In genomic region chr6:82246802-82247633, GRCh38 we compare ENCODE assay signal across 7 cellular contexts. TPM values are rescaled to one million over a fixed set of nuclear protein-coding genes. Genes with fewer than 3 reads are reported as not detected.
DNase-seq lines count a peak whose midpoint lies in the region; ATAC-seq and TF ChIP-seq lines count a peak whose summit lies in the region.

No MANE protein-coding gene starts in this region.

- no peaks in the 10 kb centered on the region for H4K20me1 ChIP-seq in OCI-LY7 (ENCODE audit: insufficient read depth, low read length)

- peak overlapping the region; percentile 40 for H3K27ac ChIP-seq in OCI-LY7 (ENCODE audit: low read depth, low read length, poor library complexity, severe bottlenecking)
- peak overlapping the region; percentile 96 to 97 (median 96) for H3K27ac ChIP-seq in body of pancreas
- peak overlapping the region; percentile 89 to 98 (median 92) for H3K27ac ChIP-seq in gastrocnemius medialis

- H3K4me3 ChIP-seq in OCI-LY7 (ENCODE audit: low read depth, low read length, poor library complexity, severe bottlenecking) (peak overlapping the region; percentile 86), body of pancreas (peak overlapping the region; percentile 53 to 99), iPS-15b (ENCODE audit: low read depth, low read length) (peak overlapping the region; percentile 90), gastrocnemius medialis (peak overlapping the region; percentile 79 to 98 (median 86))

- intact Hi-C loops in OCI-LY7 (cut with micrococcal nuclease; ENCODE audit: unreplicated experiment), result loop anchor here (2.0 to 5.0 kb wide), 3 partner anchors 16 to 945 kb away; partner anchors contain the start of genes DOP1A, PGM3, RWDD2A and UBE3D
- intact Hi-C loops in body of pancreas (cut with DNase I), result no loop called here
- intact Hi-C loops in gastrocnemius medialis (cut with DNase I; ENCODE audit: low total_unique reads), result loop anchor here (5.0 to 10.0 kb wide), 2 partner anchors 495 to 948 kb away; partner anchors contain the start of genes PGM3, RWDD2A and TENT5A

- H2AFZ ChIP-seq in OCI-LY7 (ENCODE audit: low read length), result peak overlapping the region; percentile 95

- ATAC-seq in GM19438 (IDR thresholded peaks at IDR 0.05; ENCODE audit: low read depth, unreplicated experiment) (peak; percentile 38), HG03442 (IDR thresholded peaks at IDR 0.05; ENCODE audit: unreplicated experiment) (peak; percentile 44), body of pancreas (peak; percentile 57), gastrocnemius medialis (peak; percentile 63 to 72)

- POLR2A ChIA-PET in OCI-LY7 (lab: Charles Lee), result interaction anchor here (1.3 to 1.8 kb wide), 4 partner anchors 9 to 821 kb away, joined by 4 to 10 read pairs (median 6); partner anchors contain the start of genes DOP1A and UBE3D

- DNase-seq in ELF-1 (ENCODE audit: low read depth, low spot score) (peak; percentile 79), OCI-LY7 (ENCODE audit: low spot score) (peak; percentile 63), body of pancreas (peak; percentile 59 to 66 (median 62)), gastrocnemius medialis (peak; percentile 24 to 62)

- in situ Hi-C loops in gastrocnemius medialis (cut with MboI; ENCODE audit: low sequenced_read_pairs in 4 of 4), result loop anchor here in 2 of 4 donors (10.0 to 25.0 kb wide), 2 partner anchors 808 to 940 kb away; partner anchors contain the start of genes PGM3 (in 1 of the 2) and RWDD2A (in 1 of the 2)

- H3K9me3 ChIP-seq in OCI-LY7 (ENCODE audit: low read length), result no peaks in the 10 kb centered on the region
- H3K9me3 ChIP-seq in body of pancreas, result no peaks in the 10 kb centered on the region
- H3K9me3 ChIP-seq in iPS-15b (ENCODE audit: control insufficient read depth, insufficient read depth, low read length), result no peaks in the 10 kb centered on the region
- H3K9me3 ChIP-seq in gastrocnemius medialis, result no peaks in the 10 kb centered on the region

- TF ChIP-seq CTCF in OCI-LY7 (conservative IDR thresholded peaks at IDR 0.05; ENCODE audit: low read length) (no peak), body of pancreas (IDR thresholded peaks at IDR 0.05) (peak in 1 of 7 experiments; percentile 4), gastrocnemius medialis (IDR thresholded peaks at IDR 0.05 in 4 of 5, conservative IDR thresholded peaks at IDR 0.05 in 1 of 5) (no peak)

- no peaks in the 10 kb centered on the region for H3K9me2 ChIP-seq in OCI-LY7 (ENCODE audit: insufficient read depth, low read length)

- peak overlapping the region; percentile 82 for H3K4me2 ChIP-seq in OCI-LY7 (ENCODE audit: low read length)

- CTCF ChIA-PET in OCI-LY7 (lab: Charles Lee; ENCODE audit: unreplicated experiment), result no interaction called here

- 1 to 3% methylated on average over 9 to 41 of the region's 42 CpGs for WGBS in body of pancreas, 2 donors

- H3K9ac ChIP-seq in iPS-15b (ENCODE audit: low read depth, low read length), result peak overlapping the region; percentile 86

- TSS peak; percentile 51 for BruUV-seq in OCI-LY7 (replicated peaks; lab: Mats Ljungman, UMichigan)

- TF ChIP-seq POLR2A in body of pancreas (IDR thresholded peaks at IDR 0.05) (no peak), gastrocnemius medialis (IDR thresholded peaks at IDR 0.05) (no peak)

- H3K36me3 ChIP-seq in OCI-LY7 (ENCODE audit: insufficient read depth, low read length) (peaks cover 26% of the 10 kb centered on the region), body of pancreas (replicated peaks in 1 of 2; ENCODE audit: insufficient read depth in 1 of 2, low read depth in 2 of 2) (no peaks in the 10 kb centered on the region), iPS-15b (ENCODE audit: control insufficient read depth, insufficient read depth, low read length) (no peaks in the 10 kb centered on the region), gastrocnemius medialis (no peaks in the 10 kb centered on the region)

- H3K79me2 ChIP-seq in OCI-LY7 (ENCODE audit: insufficient read depth, low read depth, low read length), result peaks cover 45% of the 10 kb centered on the region

- H3K27me3 ChIP-seq in body of pancreas (no peaks in the 10 kb centered on the region), iPS-15b (ENCODE audit: control insufficient read depth, insufficient read depth, low read length) (no peaks in the 10 kb centered on the region), gastrocnemius medialis (no peaks in the 10 kb centered on the region)

- H3K4me1 ChIP-seq in OCI-LY7 (ENCODE audit: insufficient read depth, low read length, poor library complexity, severe bottlenecking) (peaks cover 26% of the 10 kb centered on the region), body of pancreas (peaks cover 49% of the 10 kb centered on the region), iPS-15b (ENCODE audit: control insufficient read depth, insufficient read depth, low read length) (no peaks in the 10 kb centered on the region), gastrocnemius medialis (peaks cover 32 to 44% of the 10 kb centered on the region in 2 donors)

RNA-seq across cellular contexts. Expression of gene IBTK, which starts 0.5 kb away (rescaled TPM):
- total RNA-seq in OCI-LY7 (2014; rRNA removed; shearing (Covaris generic)), result 16.6 and 18.6 TPM in 2 replicates
- total RNA-seq in OCI-LY7 (2022) (31.0 and 33.8 TPM in 2 replicates), body of pancreas (10 to 100 TPM; 18.8 to 27.2 TPM), gastrocnemius medialis (10 to 100 TPM; 26.2 to 31.7 (median 29.5) TPM)

Comparison
In these comparisons a context has a peak if more than half of its experiments do, and no peak if none do; other contexts are left out.
1. Peak in every context shown above with its lines: DNase-seq, ATAC-seq, H3K4me3 ChIP-seq and H3K27ac ChIP-seq.
2. H3K27ac ChIP-seq: peak in every context shown above with its lines; median percentile 96 in body of pancreas; 92 in gastrocnemius medialis; 40 in OCI-LY7.